Comparison of ENCODE assay signal across 8 cellular contexts in genomic region chr11:64181506-64182411, GRCh38. TPM values are rescaled to one million over a fixed set of nuclear protein-coding genes. Genes with fewer than 3 reads are reported as not detected.
DNase-seq lines count a peak whose midpoint lies in the region; ATAC-seq and TF ChIP-seq lines count a peak whose summit lies in the region.

No MANE protein-coding gene starts in this region.

- H2AFZ ChIP-seq in SU-DHL-6 (ENCODE audit: low read depth, low read length, severe bottlenecking), result no peak overlapping the region

- no peaks in the 10 kb centered on the region for H3K27me3 ChIP-seq in SU-DHL-6 (ENCODE audit: low read length)
- H3K27me3 ChIP-seq in kidney epithelial cell (ENCODE audit: control insufficient read depth, insufficient read depth, low read length), result no peaks in the 10 kb centered on the region

- H4K20me1 ChIP-seq in SU-DHL-6 (ENCODE audit: low read depth, low read length), result no peaks in the 10 kb centered on the region

- DNase-seq in G401 (ENCODE audit: low spot score) (peak; percentile 84), M059J (ENCODE audit: low read depth) (peak; percentile 93), cardiac fibroblast (ENCODE audit: low read depth in 2 of 2) (peak; percentile 93), kidney epithelial cell (ENCODE audit: low read depth) (peak; percentile 82), HuH-7 (ENCODE audit: low spot score) (no peak)
- DNase-seq in stimulated activated CD4-positive, alpha-beta T cell treated with anti-CD3 and anti-CD28 coated beads, Interleukin-12 subunit alpha, Interleukin-12 subunit beta, amount 100 ng/mL, for 4 hours, result peak; percentile 48

- TF ChIP-seq CTCF in SU-DHL-6 (IDR thresholded peaks at IDR 0.05; ENCODE audit: insufficient read depth, low read length, poor library complexity, severe bottlenecking) (no peak), cardiac fibroblast (IDR thresholded peaks at IDR 0.05; ENCODE audit: low read depth, low read length) (no peak), kidney epithelial cell (IDR thresholded peaks at IDR 0.05; ENCODE audit: insufficient read depth, low read length, poor library complexity, severe bottlenecking) (no peak)

- H3K4me3 ChIP-seq in SU-DHL-6 (ENCODE audit: insufficient read depth, low read length, poor library complexity, severe bottlenecking), result peak overlapping the region; percentile 12
- H3K4me3 ChIP-seq in cardiac fibroblast (replicated peaks in 1 of 2; ENCODE audit: low read depth in 2 of 2, low read length in 2 of 2), result peak overlapping the region in 1 of 2 donors; percentile 2
- no peak overlapping the region for H3K4me3 ChIP-seq in kidney epithelial cell (ENCODE audit: low read depth, low read length)

- peak overlapping the region; percentile 46 for H3K4me2 ChIP-seq in SU-DHL-6 (ENCODE audit: low read depth, low read length, poor library complexity, severe bottlenecking)

- in situ Hi-C loops in G401 (cut with HindIII; ENCODE audit: low sequenced_read_pairs), result no loop called here

- H3K36me3 ChIP-seq in SU-DHL-6 (ENCODE audit: low read length) (no peaks in the 10 kb centered on the region), kidney epithelial cell (ENCODE audit: control insufficient read depth, insufficient read depth, low read length) (no peaks in the 10 kb centered on the region)

- peaks cover 12% of the 10 kb centered on the region for H3K79me2 ChIP-seq in SU-DHL-6 (ENCODE audit: insufficient read depth, low read length)

- H3K27ac ChIP-seq in SU-DHL-6 (ENCODE audit: low read depth, low read length), result peak overlapping the region; percentile 12; the same call in 1 of the 2 replicates

- peak overlapping the region; percentile 17 for H3K9ac ChIP-seq in SU-DHL-6 (ENCODE audit: low read length)

- no peaks in the 10 kb centered on the region for H3K9me3 ChIP-seq in SU-DHL-6 (ENCODE audit: insufficient read depth, low read length)

- ATAC-seq in GM18520 (IDR thresholded peaks at IDR 0.05; ENCODE audit: unreplicated experiment), result no peak

- 0 out of 2 replicates have a peak, but pooled peaks cover 7% of the 10 kb centered on the region for H3F3A ChIP-seq in SU-DHL-6 (ENCODE audit: insufficient read depth)

- no peaks in the 10 kb centered on the region for H3K9me2 ChIP-seq in SU-DHL-6 (replicated peaks; ENCODE audit: insufficient read depth, low read length)

RNA-seq across cellular contexts. Expression of gene STIP1, which starts 4.2 kb away (rescaled TPM):
- 241 and 363 TPM in 2 replicates for total RNA-seq in G401 (2014; rRNA removed; shearing (Covaris generic))
- total RNA-seq in M059J (2014; rRNA removed; shearing (Covaris generic)), result 244 and 310 TPM in 2 replicates
- 138 and 148 TPM in 2 replicates for total RNA-seq in kidney epithelial cell

RNA-seq across cellular contexts. Expression of gene MACROD1, which starts 15.8 kb away (rescaled TPM):
- 85.0 and 93.2 TPM in 2 replicates for total RNA-seq in G401 (2014; rRNA removed; shearing (Covaris generic))
- 3.8 and 10.3 TPM in 2 replicates for total RNA-seq in M059J (2014; rRNA removed; shearing (Covaris generic))
- total RNA-seq in kidney epithelial cell, result 12.3 and 23.5 TPM in 2 replicates

RNA-seq across cellular contexts. Expression of gene FERMT3, which starts 24.8 kb away (rescaled TPM):
- total RNA-seq in G401 (2014; rRNA removed; shearing (Covaris generic)), result 5.9 TPM in 1 of 2 replicates, not detected in the other
- total RNA-seq in M059J (2014; rRNA removed; shearing (Covaris generic)), result 0.20 TPM in 1 of 2 replicates, not detected in the other
- total RNA-seq in kidney epithelial cell, result 0.25 and 2.1 TPM in 2 replicates

RNA-seq across cellular contexts. Expression of gene TRPT1, which starts 44.2 kb away (rescaled TPM):
- total RNA-seq in G401 (2014; rRNA removed; shearing (Covaris generic)), result 28.9 and 46.2 TPM in 2 replicates
- 55.9 and 59.8 TPM in 2 replicates for total RNA-seq in M059J (2014; rRNA removed; shearing (Covaris generic))
- total RNA-seq in kidney epithelial cell, result 59.8 and 77.1 TPM in 2 replicates

RNA-seq across cellular contexts. Expression of gene NUDT22, which starts 44.3 kb away (rescaled TPM):
- total RNA-seq in G401 (2014; rRNA removed; shearing (Covaris generic)), result 33.3 and 34.2 TPM in 2 replicates
- 74.7 and 79.3 TPM in 2 replicates for total RNA-seq in M059J (2014; rRNA removed; shearing (Covaris generic))
- 50.7 and 61.1 TPM in 2 replicates for total RNA-seq in kidney epithelial cell
